Comparison of ENCODE assay signal across 22 cellular contexts in genomic region chr1:214383381-214384372, GRCh38.
DNase-seq lines count a peak whose midpoint lies in the region; TF ChIP-seq lines count a peak whose summit lies in the region.
"Had no signal": no experiment of that assay in that cellular context is flagged by ENCODE, and none has a peak within 500 bp of the region (broad histone marks: within the 10 kb centered on the region; RNA-seq: fewer than 3 reads in every experiment).

No MANE protein-coding gene starts in this region.

- H3K36me3 ChIP-seq in A673 (ENCODE audit: insufficient read depth, low read length, poor library complexity, severe bottlenecking): peaks cover 85% of the 10 kb centered on the region
- H3K36me3 ChIP-seq in neuronal stem cell (replicated peaks in 1 of 2; ENCODE audit: control insufficient read depth in 2 of 2, insufficient read depth in 2 of 2, low read length in 2 of 2): peaks cover 19 to 72% of the 10 kb centered on the region in 2 donors
- H3K36me3 ChIP-seq in esophagus muscularis mucosa: peaks cover 18 to 64% (median 49%) of the 10 kb centered on the region in 4 donors

- no peak overlapping the region for H4K8ac ChIP-seq in neuronal stem cell (ENCODE audit: low read depth, low read length)

- no peak overlapping the region for H3K4ac ChIP-seq in neuronal stem cell (ENCODE audit: low read length)

- H3K4me3 Mint-ChIP-seq in activated T-helper 2 cell treated with anti-CD3 and anti-CD28 coated beads, Interferon-gamma antibody, Interleukin-2, Interleukin-4, amounts not matched to agents 10 μg/mL and 5 μg/mL and 100 μg/mL, durations not matched to agents 14 hours and 24 hours and 36 hours (ENCODE audit: low read depth): no peak overlapping the region
- H3K4me3 Mint-ChIP-seq in endothelial cell (ENCODE audit: unreplicated experiment): peak overlapping the region; percentile 76
- H3K4me3 Mint-ChIP-seq: CD4-positive, alpha-beta memory T cell; GM23338; HFFc6 had no signal

- H2AFZ ChIP-seq in neuronal stem cell (ENCODE audit: low read length): no peak overlapping the region
- H2AFZ ChIP-seq: GM23338 had no signal

- TF ChIP-seq POLR2A in esophagus muscularis mucosa (IDR thresholded peaks at IDR 0.05; ENCODE audit: low read depth): no peak

- H3K9me3 Mint-ChIP-seq in activated T-helper 2 cell treated with anti-CD3 and anti-CD28 coated beads, Interferon-gamma antibody, Interleukin-2, Interleukin-4, amounts not matched to agents 10 μg/mL and 5 μg/mL and 100 μg/mL, durations not matched to agents 14 hours and 24 hours and 36 hours: no peaks in the 10 kb centered on the region
- no peaks in the 10 kb centered on the region for H3K9me3 Mint-ChIP-seq in endothelial cell (ENCODE audit: unreplicated experiment)
- H3K9me3 Mint-ChIP-seq: CD4-positive, alpha-beta memory T cell; GM23338; HFFc6 had no signal

- no peak overlapping the region for H2BK15ac ChIP-seq in neuronal stem cell (ENCODE audit: low read length)

- peaks cover 86% of the 10 kb centered on the region for H3K36me3 Mint-ChIP-seq in activated T-helper 2 cell treated with anti-CD3 and anti-CD28 coated beads, Interferon-gamma antibody, Interleukin-2, Interleukin-4, amounts not matched to agents 10 μg/mL and 5 μg/mL and 100 μg/mL, durations not matched to agents 14 hours and 24 hours and 36 hours (ENCODE audit: low read depth)
- H3K36me3 Mint-ChIP-seq in endothelial cell (ENCODE audit: low read depth, unreplicated experiment): peaks cover 21% of the 10 kb centered on the region
- H3K36me3 Mint-ChIP-seq: CD4-positive, alpha-beta memory T cell had no signal

- intact Hi-C loops in A673 (cut with micrococcal nuclease; ENCODE audit: unreplicated experiment): no loop called here
- intact Hi-C loops in activated T-helper 2 cell treated with anti-CD3 and anti-CD28 coated beads, Interferon-gamma antibody, Interleukin-2, Interleukin-4, amounts not matched to agents 10 μg/mL and 5 μg/mL and 100 μg/mL, durations not matched to agents 14 hours and 24 hours and 36 hours (cut with micrococcal nuclease): loop anchor here (2.0 kb wide), 1 partner anchor 67 kb away; no protein-coding TSS in a partner anchor
- intact Hi-C loops in esophagus muscularis mucosa (cut with DNase I): loop anchor here (10.0 kb wide), 1 partner anchor 171 kb away; the partner anchor contains the start of gene PTPN14

- peaks cover 4% of the 10 kb centered on the region for H3K4me1 ChIP-seq in A673 (ENCODE audit: insufficient read depth, low read length, poor library complexity, severe bottlenecking)
- no peaks in the 10 kb centered on the region for H3K4me1 ChIP-seq in neuronal stem cell (ENCODE audit: control insufficient read depth in 2 of 2, insufficient read depth in 1 of 2, low read depth in 1 of 2, low read length in 2 of 2)
- H3K4me1 ChIP-seq in esophagus muscularis mucosa: peaks cover 0 to 23% (median 18%) of the 10 kb centered on the region in 4 donors

- H3K27ac Mint-ChIP-seq in activated T-helper 2 cell treated with anti-CD3 and anti-CD28 coated beads, Interferon-gamma antibody, Interleukin-2, Interleukin-4, amounts not matched to agents 10 μg/mL and 5 μg/mL and 100 μg/mL, durations not matched to agents 14 hours and 24 hours and 36 hours: peak overlapping the region; percentile 83
- no peak overlapping the region for H3K27ac Mint-ChIP-seq in endothelial cell (ENCODE audit: unreplicated experiment)
- H3K27ac Mint-ChIP-seq: CD4-positive, alpha-beta memory T cell; GM23338; HFFc6 had no signal

- no peak overlapping the region for H2BK5ac ChIP-seq in neuronal stem cell (ENCODE audit: low read length)

- H2BK120ac ChIP-seq in neuronal stem cell (ENCODE audit: low read depth, low read length): no peak overlapping the region

- no peak overlapping the region for H3K4me2 ChIP-seq in neuronal stem cell (ENCODE audit: insufficient read depth, low read length, poor library complexity, severe bottlenecking)
- H3K4me2 ChIP-seq: GM23338, KMS-11 had no signal

- no peak for DNase-seq in A673 (ENCODE audit: low spot score)
- no peak for DNase-seq in activated T-helper 2 cell treated with anti-CD3 and anti-CD28 coated beads, Interferon-gamma antibody, Interleukin-2, Interleukin-4, amounts not matched to agents 10 μg/mL and 5 μg/mL and 100 μg/mL, durations not matched to agents 14 hours and 24 hours and 36 hours (ENCODE audit: low spot score)
- no peak for DNase-seq in endothelial cell (ENCODE audit: low spot score)
- no peak for DNase-seq in neuronal stem cell (ENCODE audit: low spot score)
- no peak for DNase-seq in esophagus muscularis mucosa (ENCODE audit: extremely low spot score)
- DNase-seq in inferior parietal cortex (ENCODE audit: extremely low spot score): no peak
- DNase-seq in NK-92 (lab: John Stamatoyannopoulos, UW; ENCODE audit: unreplicated experiment): no peak
- DNase-seq: C1 segment of cervical spinal cord, COR-L47, HFFc6, NCI-H1092, NCI-H1417 treated with DMSO at 0.1 percent for 48 hours, NCI-H1694 treated with DMSO at 0.1 percent for 48 hours, NCI-H2081, NCI-H2227 treated with DMSO at 0.1 percent for 48 hours, NCI-H526 treated with DMSO at 0.1 percent for 48 hours, SHP77 treated with DMSO at 0.1 percent for 48 hours had no signal

- no peak overlapping the region for H3K27ac ChIP-seq in A673 (ENCODE audit: low read depth, low read length, poor library complexity, severe bottlenecking)
- H3K27ac ChIP-seq in neuronal stem cell (replicated peaks; ENCODE audit: low read length): no peak overlapping the region
- no peak overlapping the region for H3K27ac ChIP-seq in esophagus muscularis mucosa (replicated peaks in 1 of 4)
- H3K27ac ChIP-seq: KMS-11, RWPE1 had no signal

- H2AK5ac ChIP-seq in neuronal stem cell (ENCODE audit: low read depth, low read length): no peak overlapping the region

- WGBS in neuronal stem cell (ENCODE audit: extremely low coverage in 2 of 2, insufficient read length in 2 of 2, insufficient replicate concordance in 1 of 2), 2 donors: no CpG with 5 or more reads among the region's 45 CpGs
- WGBS in esophagus muscularis mucosa: 97% methylated on average over 27 of the region's 45 CpGs

- TF ChIP-seq EP300 in esophagus muscularis mucosa (IDR thresholded peaks at IDR 0.05): no peak

- no peak overlapping the region for H3K9ac ChIP-seq in neuronal stem cell (ENCODE audit: low read depth, low read length, poor library complexity)
- H3K9ac ChIP-seq: KMS-11 had no signal

- POLR2A ChIA-PET in A673 (lab: Charles Lee; ENCODE audit: low non-redundant PET): no interaction called here

- no peak overlapping the region for H4K91ac ChIP-seq in neuronal stem cell (ENCODE audit: low read depth, low read length, poor library complexity)

- peak overlapping the region; percentile 9 for H3K14ac ChIP-seq in neuronal stem cell (ENCODE audit: low read length)

- CTCF ChIA-PET in A673 (lab: Charles Lee): no interaction called here

- no peaks in the 10 kb centered on the region for H3K9me3 ChIP-seq in A673 (ENCODE audit: low read depth, low read length, poor library complexity, severe bottlenecking)
- H3K9me3 ChIP-seq in neuronal stem cell (replicated peaks in 1 of 2; ENCODE audit: control insufficient read depth in 2 of 2, insufficient read depth in 1 of 2, low read depth in 1 of 2, low read length in 2 of 2): no peaks in the 10 kb centered on the region
- H3K9me3 ChIP-seq in esophagus muscularis mucosa: no peaks in the 10 kb centered on the region
- H3K9me3 ChIP-seq: HAP-1 had no signal

- TSS peak; percentile 11 for BruUV-seq in A673 (replicated peaks; lab: Mats Ljungman, UMichigan)

- TF ChIP-seq CTCF in A673 (conservative IDR thresholded peaks at IDR 0.05; ENCODE audit: low read depth, low read length) (no peak), endothelial cell (IDR thresholded peaks at IDR 0.05; ENCODE audit: unreplicated experiment) (no peak), esophagus muscularis mucosa (IDR thresholded peaks at IDR 0.05) (no peak)

- H3K79me1 ChIP-seq in neuronal stem cell (ENCODE audit: low read depth, low read length): peaks cover 1% of the 10 kb centered on the region

- H3K27me3 ChIP-seq in A673 (replicated peaks; ENCODE audit: insufficient read depth, low read depth, low read length, poor library complexity) (no peaks in the 10 kb centered on the region), neuronal stem cell (ENCODE audit: control insufficient read depth in 3 of 3, insufficient read depth in 3 of 3, low read depth in 1 of 3, low read length in 3 of 3) (no peaks in the 10 kb centered on the region), esophagus muscularis mucosa (no peaks in the 10 kb centered on the region)

- no peaks in the 10 kb centered on the region for H3K27me3 Mint-ChIP-seq in activated T-helper 2 cell treated with anti-CD3 and anti-CD28 coated beads, Interferon-gamma antibody, Interleukin-2, Interleukin-4, amounts not matched to agents 10 μg/mL and 5 μg/mL and 100 μg/mL, durations not matched to agents 14 hours and 24 hours and 36 hours (ENCODE audit: low read depth)
- no peaks in the 10 kb centered on the region for H3K27me3 Mint-ChIP-seq in endothelial cell (ENCODE audit: unreplicated experiment)

- H3K4me3 ChIP-seq in A673 (ENCODE audit: low read depth, low read length, poor library complexity, severe bottlenecking) (no peak overlapping the region), neuronal stem cell (ENCODE audit: low read length in 2 of 2) (no peak overlapping the region), esophagus muscularis mucosa (no peak overlapping the region)
- H3K4me3 ChIP-seq: GM23338, HAP-1 had no signal

- H3K18ac ChIP-seq in neuronal stem cell (ENCODE audit: low read length): peak overlapping the region; percentile 27

- H2BK12ac ChIP-seq in neuronal stem cell (ENCODE audit: low read length): peak overlapping the region; percentile 46

- H3K23ac ChIP-seq in neuronal stem cell (ENCODE audit: low read depth, low read length, poor library complexity): peak overlapping the region; percentile 34

- H3K4me1 Mint-ChIP-seq in activated T-helper 2 cell treated with anti-CD3 and anti-CD28 coated beads, Interferon-gamma antibody, Interleukin-2, Interleukin-4, amounts not matched to agents 10 μg/mL and 5 μg/mL and 100 μg/mL, durations not matched to agents 14 hours and 24 hours and 36 hours (ENCODE audit: low read depth): peaks cover 61% of the 10 kb centered on the region
- H3K4me1 Mint-ChIP-seq in endothelial cell (ENCODE audit: unreplicated experiment): peaks cover 2% of the 10 kb centered on the region
- H3K4me1 Mint-ChIP-seq: CD4-positive, alpha-beta memory T cell had no signal
